8 cellular contexts compared by ENCODE assay signal in the genomic region with DNA sequence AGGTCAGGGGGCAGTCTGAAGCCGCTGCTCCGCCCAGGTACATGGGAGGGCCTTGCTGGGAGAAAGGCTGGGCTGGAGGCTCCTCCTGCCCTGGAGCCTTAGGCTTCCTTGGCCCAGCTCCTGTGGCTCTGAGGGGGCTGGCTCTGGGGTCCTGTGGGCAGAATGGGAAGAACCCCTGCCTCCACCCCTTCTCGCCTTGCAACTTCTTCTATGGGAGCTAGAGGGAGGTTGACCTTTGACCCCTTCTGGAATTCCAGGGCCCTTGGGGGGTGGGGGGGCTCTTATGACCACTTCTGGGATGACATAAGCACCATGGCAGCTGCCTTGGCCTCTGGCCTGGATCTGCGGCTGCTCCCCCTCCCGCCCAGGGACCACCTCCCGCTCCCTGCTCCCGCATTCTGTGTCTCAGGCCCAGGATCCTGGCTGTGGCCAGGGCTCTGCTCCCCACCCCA. TPM values are rescaled to one million over a fixed set of nuclear protein-coding genes. Genes with fewer than 3 reads are reported as not detected.
DNase-seq lines count a peak whose midpoint lies in the region; ATAC-seq, FAIRE-seq and TF ChIP-seq lines count a peak whose summit lies in the region.

No MANE protein-coding gene starts in this region.

- H3K9me3 Mint-ChIP-seq in mesothelial cell of epicardium = no peaks in the 10 kb centered on the region

- H2AFZ ChIP-seq in endothelial cell of umbilical vein (ENCODE audit: low read depth, low read length) = no peak overlapping the region

- H3K4me2 ChIP-seq in endothelial cell of umbilical vein (ENCODE audit: insufficient read depth, low read length) = no peak overlapping the region

- H3K9ac ChIP-seq in endothelial cell of umbilical vein (replicated peaks; ENCODE audit: extremely low read depth, insufficient read depth, low read length) = no peak overlapping the region

- H3K27ac ChIP-seq in endothelial cell of umbilical vein (ENCODE audit: insufficient read depth, low read depth, low read length) (peak overlapping the region; percentile 10), upper lobe of right lung (peak overlapping the region; percentile 65)

- H3K36me3 Mint-ChIP-seq in mesothelial cell of epicardium = peaks cover 17% of the 10 kb centered on the region

- no peak for TF ChIP-seq CTCF in endothelial cell of umbilical vein (IDR thresholded peaks at IDR 0.05; ENCODE audit: extremely low read depth in 1 of 2, insufficient read depth in 1 of 2, low read depth in 1 of 2, low read length in 2 of 2)
- no peak for TF ChIP-seq CTCF in mesothelial cell of epicardium (IDR thresholded peaks at IDR 0.05; ENCODE audit: unreplicated experiment)
- TF ChIP-seq CTCF in upper lobe of right lung (IDR thresholded peaks at IDR 0.05) = no peak

- H3K4me3 Mint-ChIP-seq in mesothelial cell of epicardium = peak overlapping the region; percentile 35

- peak overlapping the region; percentile 97 for H3K27ac Mint-ChIP-seq in mesothelial cell of epicardium

- H3K27me3 Mint-ChIP-seq in mesothelial cell of epicardium (ENCODE audit: low read depth) = no peaks in the 10 kb centered on the region

- H3K4me3 ChIP-seq in MG63 = no peak overlapping the region
- H3K4me3 ChIP-seq in endothelial cell of umbilical vein (replicated peaks in 1 of 3; ENCODE audit: insufficient read depth in 1 of 3, low read depth in 1 of 3, low read length in 3 of 3) = no peak overlapping the region
- no peak overlapping the region for H3K4me3 ChIP-seq in upper lobe of right lung

- peak; percentile 45 for DNase-seq in MG63
- peak; percentile 10 for DNase-seq in endothelial cell of umbilical vein (ENCODE audit: low read depth, low spot score)
- DNase-seq in mesothelial cell of epicardium (ENCODE audit: low spot score in 2 of 2, unreplicated experiment in 2 of 2) = no peak
- no peak for DNase-seq in upper lobe of right lung
- DNase-seq in DMS79 (lab: John Stamatoyannopoulos, UW) = no peak
- DNase-seq in T-helper 2 cell = no peak
- DNase-seq in activated CD4-positive, alpha-beta T cell treated with anti-CD3 and anti-CD28 coated beads for 4 hours = no peak

- dilution Hi-C loops in endothelial cell of umbilical vein (cut with MboI; ENCODE audit: extremely low pct_ligation_motif_present, low sequenced_read_pairs) = no loop called here

- H3K4me1 ChIP-seq in endothelial cell of umbilical vein (ENCODE audit: control insufficient read depth, extremely low read depth, insufficient read depth, low read length) (peaks cover 35% of the 10 kb centered on the region), upper lobe of right lung (peaks cover 61% of the 10 kb centered on the region)

- peaks cover 4% of the 10 kb centered on the region for H3K79me2 ChIP-seq in endothelial cell of umbilical vein (ENCODE audit: control insufficient read depth, insufficient read depth, low read length)

- ATAC-seq in upper lobe of right lung (no peak), HG02623 (IDR thresholded peaks at IDR 0.05; ENCODE audit: unreplicated experiment) (no peak)

- POLR2A ChIA-PET in endothelial cell of umbilical vein (lab: Charles Lee) = interaction anchor here (0.9 kb wide), 1 partner anchor 20 kb away, joined by 5 read pairs; no protein-coding TSS in a partner anchor

- BruUV-seq in endothelial cell of umbilical vein (replicated peaks; lab: Mats Ljungman, UMichigan) = no TSS peak

- intact Hi-C loops in endothelial cell of umbilical vein (cut with micrococcal nuclease) (no loop called here), upper lobe of right lung (cut with DNase I) (no loop called here)

- no peak for TF ChIP-seq POLR2A in endothelial cell of umbilical vein (IDR thresholded peaks at IDR 0.05; ENCODE audit: low read depth, low read length)

- H4K20me1 ChIP-seq in endothelial cell of umbilical vein (replicated peaks; ENCODE audit: control insufficient read depth, extremely low read depth, insufficient read depth, low read length) = no peaks in the 10 kb centered on the region

- no peaks in the 10 kb centered on the region for H3K27me3 ChIP-seq in MG63
- no peaks in the 10 kb centered on the region for H3K27me3 ChIP-seq in endothelial cell of umbilical vein (ENCODE audit: control insufficient read depth in 2 of 2, insufficient read depth in 2 of 2, low read length in 2 of 2)
- no peaks in the 10 kb centered on the region for H3K27me3 ChIP-seq in upper lobe of right lung

- H3K4me1 Mint-ChIP-seq in mesothelial cell of epicardium = peaks cover 54% of the 10 kb centered on the region

- H3K9me3 ChIP-seq in MG63 = no peaks in the 10 kb centered on the region
- H3K9me3 ChIP-seq in endothelial cell of umbilical vein (replicated peaks; ENCODE audit: control insufficient read depth, insufficient read depth, low read length) = no peaks in the 10 kb centered on the region
- H3K9me3 ChIP-seq in upper lobe of right lung = no peaks in the 10 kb centered on the region

- H3K9me1 ChIP-seq in endothelial cell of umbilical vein (replicated peaks; ENCODE audit: control insufficient read depth, extremely low read depth, insufficient read depth, low read length) = no peaks in the 10 kb centered on the region

- FAIRE-seq in endothelial cell of umbilical vein (lab: Jason Lieb, UNC) = no peak

- H3K36me3 ChIP-seq in MG63 = peaks cover 29% of the 10 kb centered on the region
- no peaks in the 10 kb centered on the region for H3K36me3 ChIP-seq in endothelial cell of umbilical vein (ENCODE audit: control insufficient read depth in 2 of 2, extremely low read depth in 1 of 2, insufficient read depth in 2 of 2, low read length in 2 of 2)
- H3K36me3 ChIP-seq in upper lobe of right lung = peaks cover 34% of the 10 kb centered on the region

- CTCF ChIA-PET in endothelial cell of umbilical vein (lab: Charles Lee) = interaction anchor here (0.6 to 9.5 kb wide), 6 partner anchors 14 to 376 kb away, joined by 3 to 287 read pairs (median 6); a partner anchor contains a TSS

TF ChIP-seq in endothelial cell of umbilical vein, 7 proteins besides CTCF, POLR2A, EP300 and RAD21:
- TF ChIP-seq, protein P1, sequence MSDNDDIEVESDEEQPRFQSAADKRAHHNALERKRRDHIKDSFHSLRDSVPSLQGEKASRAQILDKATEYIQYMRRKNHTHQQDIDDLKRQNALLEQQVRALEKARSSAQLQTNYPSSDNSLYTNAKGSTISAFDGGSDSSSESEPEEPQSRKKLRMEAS (IDR thresholded peaks at IDR 0.05; ENCODE audit: insufficient read depth, insufficient read length) = no peak
- TF ChIP-seq POLR2AphosphoS5 (IDR thresholded peaks at IDR 0.05; ENCODE audit: insufficient read depth, low read depth, low read length) = peak; percentile 54

RNA-seq across cellular contexts. Expression of a gene that starts 32.2 kb away (rescaled TPM):
- 15.7 and 21.7 TPM in 2 replicates for total RNA-seq in MG63 (2014; rRNA removed; shearing (Covaris generic); ENCODE audit: low replicate concordance)
- total RNA-seq in endothelial cell of umbilical vein (12.3 and 13.3 TPM in 2 replicates), mesothelial cell of epicardium (31.3 to 34.7 TPM (median 31.9 TPM) in 3 replicates), upper lobe of right lung (9.6 TPM)
- polyA plus RNA-seq in endothelial cell of umbilical vein = 5.3 and 9.2 TPM in 2 replicates
- polyA plus RNA-seq in endothelial cell of umbilical vein (2011; cell fraction: cytosol; rRNA removed) = 1.2 and 2.4 TPM in 2 replicates
- 1.7 and 1.8 TPM in 2 replicates for polyA plus RNA-seq in endothelial cell of umbilical vein (2011; cell fraction: nucleus; rRNA removed)
- 1.8 and 3.9 TPM in 2 replicates for polyA plus RNA-seq in endothelial cell of umbilical vein (2012)
- 2.7 and 3.1 TPM in 2 replicates for polyA minus RNA-seq in endothelial cell of umbilical vein
- 51.2 TPM for polyA minus RNA-seq in endothelial cell of umbilical vein (2011; cell fraction: cytosol; rRNA and poly(A)+ RNA removed)
- 1.6 and 5.1 TPM in 2 replicates for polyA minus RNA-seq in endothelial cell of umbilical vein (2011; cell fraction: nucleus; rRNA and poly(A)+ RNA removed)

RNA-seq across cellular contexts. Expression of a gene that starts 34.7 kb away (rescaled TPM):
- 76.3 and 127 TPM in 2 replicates for total RNA-seq in MG63 (2014; rRNA removed; shearing (Covaris generic); ENCODE audit: low replicate concordance)
- total RNA-seq in endothelial cell of umbilical vein (121 and 123 TPM in 2 replicates), mesothelial cell of epicardium (157 to 164 TPM (median 160 TPM) in 3 replicates), upper lobe of right lung (115 TPM)
- polyA plus RNA-seq in endothelial cell of umbilical vein = 97.7 and 108 TPM in 2 replicates
- polyA plus RNA-seq in endothelial cell of umbilical vein (2011; cell fraction: cytosol; rRNA removed) = 104 and 109 TPM in 2 replicates
- 80.0 and 93.4 TPM in 2 replicates for polyA plus RNA-seq in endothelial cell of umbilical vein (2011; cell fraction: nucleus; rRNA removed)
- polyA plus RNA-seq in endothelial cell of umbilical vein (2012) = 102 and 108 TPM in 2 replicates
- 121 and 135 TPM in 2 replicates for polyA minus RNA-seq in endothelial cell of umbilical vein
- polyA minus RNA-seq in endothelial cell of umbilical vein (2011; cell fraction: cytosol; rRNA and poly(A)+ RNA removed) = 94.9 TPM
- 29.3 and 48.0 TPM in 2 replicates for polyA minus RNA-seq in endothelial cell of umbilical vein (2011; cell fraction: nucleus; rRNA and poly(A)+ RNA removed)

RNA-seq across cellular contexts. Expression of a gene that starts 35.3 kb away (rescaled TPM):
- total RNA-seq in MG63 (2014; rRNA removed; shearing (Covaris generic); ENCODE audit: low replicate concordance) = 16.3 and 17.5 TPM in 2 replicates
- 34.2 and 36.8 TPM in 2 replicates for total RNA-seq in endothelial cell of umbilical vein
- 55.3 and 65.2 TPM in 2 replicates for polyA plus RNA-seq in endothelial cell of umbilical vein
- polyA plus RNA-seq in endothelial cell of umbilical vein (2011; cell fraction: cytosol; rRNA removed) = 37.7 and 41.6 TPM in 2 replicates
- polyA plus RNA-seq in endothelial cell of umbilical vein (2011; cell fraction: nucleus; rRNA removed) = 46.0 and 52.0 TPM in 2 replicates
- 38.0 and 54.5 TPM in 2 replicates for polyA plus RNA-seq in endothelial cell of umbilical vein (2012)
- polyA minus RNA-seq in endothelial cell of umbilical vein = 34.7 and 36.8 TPM in 2 replicates
- 3.8 TPM for polyA minus RNA-seq in endothelial cell of umbilical vein (2011; cell fraction: cytosol; rRNA and poly(A)+ RNA removed)
- polyA minus RNA-seq in endothelial cell of umbilical vein (2011; cell fraction: nucleus; rRNA and poly(A)+ RNA removed) = 9.4 and 12.8 TPM in 2 replicates
- 26.4 to 27.6 TPM (median 26.4 TPM) in 3 replicates for total RNA-seq in mesothelial cell of epicardium
- total RNA-seq in upper lobe of right lung = 22.8 TPM

Comparison
In these comparisons a context has a peak if more than half of its experiments do, and no peak if none do; other contexts are left out.
1. DNase-seq: peak in MG63 (single experiment) and endothelial cell of umbilical vein (single experiment); none in mesothelial cell of epicardium (0 of 2), upper lobe of right lung (single experiment), DMS79 (single experiment), T-helper 2 cell (0 of 5) and activated CD4-positive, alpha-beta T cell treated with anti-CD3 and anti-CD28 coated beads for 4 hours (0 of 2).